ENCODE assay signal across 1 cellular context in the genomic region with DNA sequence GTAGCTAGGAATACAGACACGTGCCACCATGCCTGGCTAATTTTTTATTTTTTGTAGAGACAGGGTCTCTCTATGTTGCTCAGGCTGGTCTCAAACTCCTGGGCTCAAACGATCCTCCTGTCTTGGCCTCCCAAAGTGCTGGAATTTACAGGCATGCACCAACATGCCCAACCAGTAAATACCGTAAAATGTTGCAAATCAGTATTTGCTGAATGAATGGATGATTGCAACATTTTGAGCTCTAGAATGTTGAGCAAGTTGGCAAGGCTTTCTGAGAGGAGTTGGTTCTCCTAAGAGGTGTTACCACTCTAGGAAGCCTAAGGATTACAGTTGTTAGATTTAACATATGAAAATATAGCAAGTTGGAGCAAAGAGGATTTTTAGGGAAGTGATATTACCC.
TF ChIP-seq lines count a peak whose summit lies in the region.

No MANE protein-coding gene starts in this region.

TF ChIP-seq in HepG2, 621 proteins besides CTCF, POLR2A, EP300 and RAD21 (continued from another document):
- peak; percentile 19; the same call in 1 of the 2 replicates for TF ChIP-seq FOXA3 (CRISPR knock-in tag; IDR thresholded peaks at IDR 0.05)
- peak; percentile 65; the same call in 1 of the 2 replicates for TF ChIP-seq CEBPG (CRISPR knock-in tag; IDR thresholded peaks at IDR 0.05)
- no peak for TF ChIP-seq ZNF777 (CRISPR knock-in tag; IDR thresholded peaks at IDR 0.05)
- TF ChIP-seq RBFOX2 (IDR thresholded peaks at IDR 0.05; ENCODE audit: low read depth, low read length) = no peak
- TF ChIP-seq, protein P1, sequence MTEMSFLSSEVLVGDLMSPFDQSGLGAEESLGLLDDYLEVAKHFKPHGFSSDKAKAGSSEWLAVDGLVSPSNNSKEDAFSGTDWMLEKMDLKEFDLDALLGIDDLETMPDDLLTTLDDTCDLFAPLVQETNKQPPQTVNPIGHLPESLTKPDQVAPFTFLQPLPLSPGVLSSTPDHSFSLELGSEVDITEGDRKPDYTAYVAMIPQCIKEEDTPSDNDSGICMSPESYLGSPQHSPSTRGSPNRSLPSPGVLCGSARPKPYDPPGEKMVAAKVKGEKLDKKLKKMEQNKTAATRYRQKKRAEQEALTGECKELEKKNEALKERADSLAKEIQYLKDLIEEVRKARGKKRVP (CRISPR knock-in tag; IDR thresholded peaks at IDR 0.05) = peak in 1 of 2 experiments; percentile 40; a peak in 1 of 4 replicates
- TF ChIP-seq THAP11 (CRISPR knock-in tag; IDR thresholded peaks at IDR 0.05) = 0 out of 2 replicates have a peak, but pooled peaks have one; percentile 17
- TF ChIP-seq, protein P2, sequence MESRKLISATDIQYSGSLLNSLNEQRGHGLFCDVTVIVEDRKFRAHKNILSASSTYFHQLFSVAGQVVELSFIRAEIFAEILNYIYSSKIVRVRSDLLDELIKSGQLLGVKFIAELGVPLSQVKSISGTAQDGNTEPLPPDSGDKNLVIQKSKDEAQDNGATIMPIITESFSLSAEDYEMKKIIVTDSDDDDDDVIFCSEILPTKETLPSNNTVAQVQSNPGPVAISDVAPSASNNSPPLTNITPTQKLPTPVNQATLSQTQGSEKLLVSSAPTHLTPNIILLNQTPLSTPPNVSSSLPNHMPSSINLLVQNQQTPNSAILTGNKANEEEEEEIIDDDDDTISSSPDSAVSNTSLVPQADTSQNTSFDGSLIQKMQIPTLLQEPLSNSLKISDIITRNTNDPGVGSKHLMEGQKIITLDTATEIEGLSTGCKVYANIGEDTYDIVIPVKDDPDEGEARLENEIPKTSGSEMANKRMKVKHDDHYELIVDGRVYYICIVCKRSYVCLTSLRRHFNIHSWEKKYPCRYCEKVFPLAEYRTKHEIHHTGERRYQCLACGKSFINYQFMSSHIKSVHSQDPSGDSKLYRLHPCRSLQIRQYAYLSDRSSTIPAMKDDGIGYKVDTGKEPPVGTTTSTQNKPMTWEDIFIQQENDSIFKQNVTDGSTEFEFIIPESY (CRISPR knock-in tag; IDR thresholded peaks at IDR 0.05) = peak; percentile 79; the same call in 1 of the 2 replicates
- TF ChIP-seq ZNF7 (CRISPR knock-in tag; IDR thresholded peaks at IDR 0.05) = peak; percentile 84
- TF ChIP-seq ELF4 (CRISPR knock-in tag; IDR thresholded peaks at IDR 0.05; ENCODE audit: borderline replicate concordance) = no peak
- TF ChIP-seq CEBPB (IDR thresholded peaks at IDR 0.05; ENCODE audit: borderline replicate concordance, low read depth, low read length) = peak; percentile 85
- TF ChIP-seq MTA1 (CRISPR knock-in tag; IDR thresholded peaks at IDR 0.05; ENCODE audit: borderline replicate concordance) = no peak
- TF ChIP-seq FOSL1 (CRISPR knock-in tag; IDR thresholded peaks at IDR 0.05; ENCODE audit: borderline replicate concordance) = no peak
TF ChIP-seq in HepG2: peak in this region for 10.
